In the genomic region with DNA sequence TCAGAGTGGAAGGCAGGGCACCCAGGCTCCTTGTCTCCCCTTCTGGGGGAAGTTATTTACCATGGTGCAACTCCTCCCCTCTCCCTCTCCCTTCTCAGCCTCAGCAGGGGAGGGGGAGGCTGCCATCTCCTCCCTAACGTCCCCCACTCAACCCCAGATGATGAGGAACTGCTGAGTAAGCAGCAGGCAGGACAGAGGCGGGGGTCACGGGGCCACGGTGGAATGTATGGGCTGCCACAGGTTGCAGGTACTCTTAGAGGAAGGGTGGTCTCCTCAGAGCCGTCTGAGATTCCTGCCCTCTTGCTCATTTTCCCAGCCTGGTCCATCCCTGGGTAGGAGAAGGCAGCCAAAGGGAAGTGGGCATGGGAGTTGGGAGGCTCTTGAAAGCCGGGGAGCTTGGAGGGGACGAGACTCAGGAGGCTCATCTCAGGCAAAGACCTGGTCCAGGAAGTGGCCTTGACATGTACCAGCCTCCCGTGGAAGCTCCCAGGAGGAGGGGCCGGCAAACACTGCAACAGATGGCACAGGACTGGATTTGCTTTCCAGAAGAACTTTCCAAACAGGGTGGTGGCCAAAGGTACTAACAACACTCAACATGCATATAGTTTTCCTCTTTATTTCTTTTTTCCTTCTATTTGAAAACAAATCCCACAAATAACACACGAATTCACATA, we compare ENCODE assay signal across 2 cellular contexts.
TF ChIP-seq lines count a peak whose summit lies in the region.

No MANE protein-coding gene starts in this region.

TF ChIP-seq in H1, 55 proteins besides CTCF, POLR2A, EP300 and RAD21:
- no peak for TF ChIP-seq SUZ12 (IDR thresholded peaks at IDR 0.05; ENCODE audit: low read length)
- TF ChIP-seq ZNF274 (IDR thresholded peaks at IDR 0.05; ENCODE audit: borderline replicate concordance, extremely low read depth, low read length) = no peak
- TF ChIP-seq MAFK (IDR thresholded peaks at IDR 0.05; ENCODE audit: low read depth, low read length) = peak; percentile 22; the same call in 1 of the 2 replicates
- TF ChIP-seq, protein P1, sequence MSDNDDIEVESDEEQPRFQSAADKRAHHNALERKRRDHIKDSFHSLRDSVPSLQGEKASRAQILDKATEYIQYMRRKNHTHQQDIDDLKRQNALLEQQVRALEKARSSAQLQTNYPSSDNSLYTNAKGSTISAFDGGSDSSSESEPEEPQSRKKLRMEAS (IDR thresholded peaks at IDR 0.05) = no peak
- TF ChIP-seq TAF1 (IDR thresholded peaks at IDR 0.05; ENCODE audit: low read depth, low read length) = no peak

TF ChIP-seq in GM12891, 5 proteins besides CTCF, POLR2A, EP300 and RAD21:
- no peak for TF ChIP-seq PAX5 (IDR thresholded peaks at IDR 0.05; ENCODE audit: insufficient read depth, low read length, severe bottlenecking)
- TF ChIP-seq SPI1 (IDR thresholded peaks at IDR 0.05; ENCODE audit: low read depth, low read length) = no peak
- no peak for TF ChIP-seq POU2F2 (IDR thresholded peaks at IDR 0.05; ENCODE audit: low read depth, low read length)
- no peak for TF ChIP-seq TAF1 (IDR thresholded peaks at IDR 0.05; ENCODE audit: low read depth, low read length)
- no peak for TF ChIP-seq POLR2AphosphoS5 (IDR thresholded peaks at IDR 0.05; ENCODE audit: low read depth, low read length)
